1 cellular context compared by ENCODE assay signal in the genomic region with DNA sequence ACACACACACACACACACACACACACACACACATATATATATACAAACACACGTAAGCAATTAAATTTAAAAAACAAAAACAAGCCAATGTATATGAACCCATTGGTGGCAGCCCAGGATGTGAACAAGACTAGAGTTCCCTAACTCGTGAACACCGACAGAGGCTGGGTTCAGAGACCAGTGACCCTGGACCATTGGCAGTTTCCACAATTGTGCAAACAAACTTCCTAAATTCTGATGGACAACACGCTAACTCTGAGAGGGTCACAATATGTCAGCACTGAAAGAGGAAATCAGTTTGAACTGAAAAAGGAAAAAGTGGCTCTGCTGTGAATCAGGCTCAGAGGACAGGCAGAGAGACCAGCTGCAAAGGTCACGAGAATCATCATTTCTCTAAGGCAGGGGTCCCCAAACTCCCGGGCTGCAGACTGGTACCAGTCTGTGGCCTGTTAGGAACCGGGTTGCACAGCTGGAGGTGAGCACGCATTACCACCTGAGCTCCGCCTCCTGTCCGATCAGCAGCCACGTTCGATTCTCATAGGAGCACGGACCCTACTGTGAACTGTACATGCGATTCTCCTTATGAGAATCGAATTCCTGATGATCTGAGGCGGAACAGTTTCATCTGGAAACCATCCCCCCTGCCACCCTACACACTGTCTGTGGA.
TF ChIP-seq lines count a peak whose summit lies in the region.

No MANE protein-coding gene starts in this region.

TF ChIP-seq in HepG2, 621 proteins besides CTCF, POLR2A, EP300 and RAD21 (continued from another document and continues in another):
- no peak for TF ChIP-seq ZNF850 (CRISPR knock-in tag; conservative IDR thresholded peaks at IDR 0.05)
- TF ChIP-seq ZZZ3 (CRISPR knock-in tag; IDR thresholded peaks at IDR 0.05; ENCODE audit: borderline replicate concordance) = no peak
- TF ChIP-seq CHCHD3 (CRISPR knock-in tag; IDR thresholded peaks at IDR 0.05) = no peak
- no peak for TF ChIP-seq ZSCAN31 (CRISPR knock-in tag; IDR thresholded peaks at IDR 0.05; ENCODE audit: low read depth)
- no peak for TF ChIP-seq ASH2L (IDR thresholded peaks at IDR 0.05; ENCODE audit: insufficient read length, low read depth, low read length)
- no peak for TF ChIP-seq ESRRA (CRISPR knock-in tag; IDR thresholded peaks at IDR 0.05; ENCODE audit: low read depth)
- TF ChIP-seq ZNF841 (CRISPR knock-in tag; IDR thresholded peaks at IDR 0.05; ENCODE audit: borderline replicate concordance) = no peak
- TF ChIP-seq AFF4 (CRISPR knock-in tag; IDR thresholded peaks at IDR 0.05) = no peak
- TF ChIP-seq JDP2 (CRISPR knock-in tag; IDR thresholded peaks at IDR 0.05; ENCODE audit: borderline replicate concordance) = no peak
- TF ChIP-seq BRD4 (CRISPR knock-in tag; IDR thresholded peaks at IDR 0.05) = no peak
- TF ChIP-seq RARA (CRISPR knock-in tag; IDR thresholded peaks at IDR 0.05) = peak; percentile 36
- no peak for TF ChIP-seq SCMH1 (CRISPR knock-in tag; IDR thresholded peaks at IDR 0.05; ENCODE audit: borderline replicate concordance)
- no peak for TF ChIP-seq WIZ (CRISPR knock-in tag; IDR thresholded peaks at IDR 0.05)
- no peak for TF ChIP-seq SAFB2 (CRISPR knock-in tag; IDR thresholded peaks at IDR 0.05; ENCODE audit: borderline replicate concordance, low read depth)
- TF ChIP-seq ATF3 (CRISPR knock-in tag; IDR thresholded peaks at IDR 0.05) = no peak
- TF ChIP-seq HNF1A (IDR thresholded peaks at IDR 0.05; ENCODE audit: low read depth) = no peak
- no peak for TF ChIP-seq HNF1A (CRISPR knock-in tag; IDR thresholded peaks at IDR 0.05; ENCODE audit: borderline replicate concordance)
- TF ChIP-seq HNF4A (CRISPR knock-in tag; IDR thresholded peaks at IDR 0.05) = peak; percentile 75
- TF ChIP-seq FOXO4 (CRISPR knock-in tag; conservative IDR thresholded peaks at IDR 0.05) = no peak
- no peak for TF ChIP-seq HES4 (CRISPR knock-in tag; IDR thresholded peaks at IDR 0.05; ENCODE audit: borderline replicate concordance)
- no peak for TF ChIP-seq TCF12 (IDR thresholded peaks at IDR 0.05)
- TF ChIP-seq TCF12 (CRISPR knock-in tag; IDR thresholded peaks at IDR 0.05) = no peak
- TF ChIP-seq, protein P1, sequence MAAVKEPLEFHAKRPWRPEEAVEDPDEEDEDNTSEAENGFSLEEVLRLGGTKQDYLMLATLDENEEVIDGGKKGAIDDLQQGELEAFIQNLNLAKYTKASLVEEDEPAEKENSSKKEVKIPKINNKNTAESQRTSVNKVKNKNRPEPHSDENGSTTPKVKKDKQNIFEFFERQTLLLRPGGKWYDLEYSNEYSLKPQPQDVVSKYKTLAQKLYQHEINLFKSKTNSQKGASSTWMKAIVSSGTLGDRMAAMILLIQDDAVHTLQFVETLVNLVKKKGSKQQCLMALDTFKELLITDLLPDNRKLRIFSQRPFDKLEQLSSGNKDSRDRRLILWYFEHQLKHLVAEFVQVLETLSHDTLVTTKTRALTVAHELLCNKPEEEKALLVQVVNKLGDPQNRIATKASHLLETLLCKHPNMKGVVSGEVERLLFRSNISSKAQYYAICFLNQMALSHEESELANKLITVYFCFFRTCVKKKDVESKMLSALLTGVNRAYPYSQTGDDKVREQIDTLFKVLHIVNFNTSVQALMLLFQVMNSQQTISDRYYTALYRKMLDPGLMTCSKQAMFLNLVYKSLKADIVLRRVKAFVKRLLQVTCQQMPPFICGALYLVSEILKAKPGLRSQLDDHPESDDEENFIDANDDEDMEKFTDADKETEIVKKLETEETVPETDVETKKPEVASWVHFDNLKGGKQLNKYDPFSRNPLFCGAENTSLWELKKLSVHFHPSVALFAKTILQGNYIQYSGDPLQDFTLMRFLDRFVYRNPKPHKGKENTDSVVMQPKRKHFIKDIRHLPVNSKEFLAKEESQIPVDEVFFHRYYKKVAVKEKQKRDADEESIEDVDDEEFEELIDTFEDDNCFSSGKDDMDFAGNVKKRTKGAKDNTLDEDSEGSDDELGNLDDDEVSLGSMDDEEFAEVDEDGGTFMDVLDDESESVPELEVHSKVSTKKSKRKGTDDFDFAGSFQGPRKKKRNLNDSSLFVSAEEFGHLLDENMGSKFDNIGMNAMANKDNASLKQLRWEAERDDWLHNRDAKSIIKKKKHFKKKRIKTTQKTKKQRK (IDR thresholded peaks at IDR 0.05; ENCODE audit: low read length) = no peak
- no peak for TF ChIP-seq E2F1 (CRISPR knock-in tag; IDR thresholded peaks at IDR 0.05)
- no peak for TF ChIP-seq TARDBP (CRISPR knock-in tag; IDR thresholded peaks at IDR 0.05)
- 0 out of 2 replicates have a peak, but pooled peaks have one; percentile 31 for TF ChIP-seq ZNF605 (CRISPR knock-in tag; IDR thresholded peaks at IDR 0.05)
- no peak for TF ChIP-seq ZNF576 (CRISPR knock-in tag; IDR thresholded peaks at IDR 0.05)
- TF ChIP-seq ZNF296 (CRISPR knock-in tag; conservative IDR thresholded peaks at IDR 0.05) = no peak
- TF ChIP-seq NFIB (CRISPR knock-in tag; IDR thresholded peaks at IDR 0.05; ENCODE audit: borderline replicate concordance) = no peak
- no peak for TF ChIP-seq GATAD2A (CRISPR knock-in tag; IDR thresholded peaks at IDR 0.05)
- TF ChIP-seq, protein P2, sequence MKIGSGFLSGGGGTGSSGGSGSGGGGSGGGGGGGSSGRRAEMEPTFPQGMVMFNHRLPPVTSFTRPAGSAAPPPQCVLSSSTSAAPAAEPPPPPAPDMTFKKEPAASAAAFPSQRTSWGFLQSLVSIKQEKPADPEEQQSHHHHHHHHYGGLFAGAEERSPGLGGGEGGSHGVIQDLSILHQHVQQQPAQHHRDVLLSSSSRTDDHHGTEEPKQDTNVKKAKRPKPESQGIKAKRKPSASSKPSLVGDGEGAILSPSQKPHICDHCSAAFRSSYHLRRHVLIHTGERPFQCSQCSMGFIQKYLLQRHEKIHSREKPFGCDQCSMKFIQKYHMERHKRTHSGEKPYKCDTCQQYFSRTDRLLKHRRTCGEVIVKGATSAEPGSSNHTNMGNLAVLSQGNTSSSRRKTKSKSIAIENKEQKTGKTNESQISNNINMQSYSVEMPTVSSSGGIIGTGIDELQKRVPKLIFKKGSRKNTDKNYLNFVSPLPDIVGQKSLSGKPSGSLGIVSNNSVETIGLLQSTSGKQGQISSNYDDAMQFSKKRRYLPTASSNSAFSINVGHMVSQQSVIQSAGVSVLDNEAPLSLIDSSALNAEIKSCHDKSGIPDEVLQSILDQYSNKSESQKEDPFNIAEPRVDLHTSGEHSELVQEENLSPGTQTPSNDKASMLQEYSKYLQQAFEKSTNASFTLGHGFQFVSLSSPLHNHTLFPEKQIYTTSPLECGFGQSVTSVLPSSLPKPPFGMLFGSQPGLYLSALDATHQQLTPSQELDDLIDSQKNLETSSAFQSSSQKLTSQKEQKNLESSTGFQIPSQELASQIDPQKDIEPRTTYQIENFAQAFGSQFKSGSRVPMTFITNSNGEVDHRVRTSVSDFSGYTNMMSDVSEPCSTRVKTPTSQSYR (CRISPR knock-in tag; IDR thresholded peaks at IDR 0.05; ENCODE audit: borderline replicate concordance) = no peak
- TF ChIP-seq JUND (CRISPR knock-in tag; IDR thresholded peaks at IDR 0.05) = no peak
- 0 out of 2 replicates have a peak, but pooled peaks have one; percentile 29 for TF ChIP-seq ZNF572 (CRISPR knock-in tag; IDR thresholded peaks at IDR 0.05)
- no peak for TF ChIP-seq RFX3 (CRISPR knock-in tag; IDR thresholded peaks at IDR 0.05)
- no peak for TF ChIP-seq PBX2 (CRISPR knock-in tag; IDR thresholded peaks at IDR 0.05)
- TF ChIP-seq ZNF3 (CRISPR knock-in tag; IDR thresholded peaks at IDR 0.05) = no peak
- no peak for TF ChIP-seq ZNF546 (CRISPR knock-in tag; conservative IDR thresholded peaks at IDR 0.05)
- TF ChIP-seq KLF9 (CRISPR knock-in tag; IDR thresholded peaks at IDR 0.05; ENCODE audit: low read depth) = no peak
- no peak for TF ChIP-seq BORCS8-MEF2B (CRISPR knock-in tag; IDR thresholded peaks at IDR 0.05)
- TF ChIP-seq HDAC1 (CRISPR knock-in tag; IDR thresholded peaks at IDR 0.05) = 0 out of 2 replicates have a peak, but pooled peaks have one; percentile 21
- no peak for TF ChIP-seq MATR3 (CRISPR knock-in tag; IDR thresholded peaks at IDR 0.05)
- TF ChIP-seq KLF15 (CRISPR knock-in tag; IDR thresholded peaks at IDR 0.05; ENCODE audit: borderline replicate concordance) = no peak
